ENCODE assay signal across 14 cellular contexts in genomic region chr12:111705672-111706071, GRCh38.
"Had no signal": no experiment of that assay in that cellular context is flagged by ENCODE, and none has a peak within 500 bp of the region (broad histone marks: within the 10 kb centered on the region; RNA-seq: fewer than 3 reads in every experiment).

No MANE protein-coding gene starts in this region.

- FAIRE-seq: small intestine, urothelium cell line had no signal

- H3K9me3 ChIP-seq: neutrophil, thyroid gland had no signal

- H3K27ac ChIP-seq: neutrophil, thyroid gland had no signal

- H3K4me1 ChIP-seq: thyroid gland had no signal

- DNase-seq: activated CD4-positive, alpha-beta T cell treated with anti-CD3 and anti-CD28 coated beads for 4 hours; activated CD8-positive, alpha-beta T cell treated with anti-CD3 and anti-CD28 coated beads for 36 hours; activated naive CD4-positive, alpha-beta T cell treated with anti-CD3 and anti-CD28 coated beads for 36 hours; central memory CD4-positive, alpha-beta T cell; cortex of kidney; effector memory CD8-positive, alpha-beta T cell; erythroblast; hypothalamus; naive thymus-derived CD4-positive, alpha-beta T cell; small intestine; thyroid gland had no signal

- H3K27me3 ChIP-seq: neutrophil, thyroid gland had no signal

- ATAC-seq: activated CD8-positive, alpha-beta T cell treated with anti-CD3 and anti-CD28 coated beads for 36 hours; effector memory CD8-positive, alpha-beta T cell; naive thymus-derived CD4-positive, alpha-beta T cell had no signal

- H3K4me3 ChIP-seq: lung, thyroid gland had no signal
